27 cellular contexts compared by ENCODE assay signal in the genomic region with DNA sequence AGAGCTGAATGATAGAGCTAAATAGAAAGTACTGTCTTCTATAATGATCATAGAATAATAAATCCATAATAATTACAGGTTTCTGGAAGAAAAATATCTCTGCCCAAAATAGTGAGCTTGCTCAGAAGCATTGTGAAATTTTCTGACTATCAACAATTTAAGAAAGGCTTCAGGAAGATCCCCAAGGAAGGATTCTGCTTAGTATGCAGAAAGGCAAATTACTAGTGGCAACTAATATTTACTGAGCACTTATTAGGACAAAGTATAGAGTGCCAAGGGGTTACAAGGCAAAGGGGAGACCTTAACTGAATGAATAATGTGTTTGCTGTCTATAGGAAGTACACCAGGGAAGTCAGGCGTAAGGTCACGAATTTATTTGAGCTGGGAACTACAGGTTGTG.
"Had no signal": no experiment of that assay in that cellular context is flagged by ENCODE, and none has a peak within 500 bp of the region (broad histone marks: within the 10 kb centered on the region; RNA-seq: fewer than 3 reads in every experiment).

No MANE protein-coding gene starts in this region.

- ATAC-seq: stimulated activated effector memory CD8-positive, alpha-beta T cell treated with anti-CD3 and anti-CD28 coated beads, Interleukin-12 subunit alpha, Interleukin-12 subunit beta, amount 100 ng/mL, for 72 hours; stimulated activated memory B cell treated with anti-CD40 and anti-IgM and Interleukin-4, amounts not matched to agents 10 μg/mL and 1 μg/mL and 100 μg/mL, for 72 hours; stimulated activated naive B cell treated with anti-CD40 and anti-IgM and Interleukin-4, amounts not matched to agents 10 μg/mL and 1 μg/mL and 100 μg/mL, for 72 hours; stimulated activated naive CD8-positive, alpha-beta T cell treated with anti-CD3 and anti-CD28 coated beads, Interleukin-15, amount 100 ng/mL, for 72 hours; stimulated activated naive CD8-positive, alpha-beta T cell treated with anti-CD3 and anti-CD28 coated beads, Interleukin-15, Interleukin-2, amounts not matched to agents 100 U/mL and 50 U/mL, for 24 hours; upper lobe of right lung had no signal

- FAIRE-seq: urothelium cell line had no signal

- DNase-seq: stimulated activated CD4-positive, alpha-beta T cell treated with anti-CD3 and anti-CD28 coated beads, Interleukin-2, amount 100 ng/mL, for 48 hours; stimulated activated CD4-positive, alpha-beta T cell treated with anti-CD3 and anti-CD28 coated beads, Interleukin-4, amount 100 ng/mL, for 1 hour; stimulated activated CD4-positive, alpha-beta T cell treated with anti-CD3 and anti-CD28 coated beads, Interleukin-4, amount 100 ng/mL, for 24 hours; stimulated activated CD4-positive, alpha-beta T cell treated with anti-CD3 and anti-CD28 coated beads, Interleukin-4, amount 100 ng/mL, for 4 hours; stimulated activated CD8-positive, alpha-beta memory T cell treated with anti-CD3 and anti-CD28 coated beads, Interleukin-4, amount 100 ng/mL, for 48 hours; stimulated activated naive B cell treated with anti-CD40 and anti-IgM and Interleukin-4, amounts not matched to agents 10 μg/mL and 1 μg/mL and 100 μg/mL, for 72 hours; stimulated activated naive CD4-positive, alpha-beta T cell; stimulated activated naive CD4-positive, alpha-beta T cell treated with Interleukin-2 at 50 U/mL for 16 hours; stimulated activated naive CD8-positive, alpha-beta T cell treated with anti-CD3 and anti-CD28 coated beads, Interleukin-15, amount 100 ng/mL, for 72 hours; stimulated activated naive CD8-positive, alpha-beta T cell treated with anti-CD3 and anti-CD28 coated beads, Interleukin-15, Interleukin-2, amounts not matched to agents 100 U/mL and 50 U/mL, for 24 hours; stomach; substantia nigra; testis; thyroid gland; tibial artery; transverse colon; trophoblast cell; upper lobe of left lung; upper lobe of right lung; uterus had no signal

- H3K4me1 ChIP-seq: stomach, suprapubic skin, testis, thyroid gland, tibial artery, tibial nerve, transverse colon, upper lobe of left lung, upper lobe of right lung, uterus, vagina had no signal

- H3K27ac ChIP-seq: stomach, suprapubic skin, testis, thoracic aorta, thyroid gland, tibial artery, tibial nerve, transverse colon, upper lobe of left lung, upper lobe of right lung, uterus, vagina had no signal

- H3K36me3 ChIP-seq: stomach, suprapubic skin, thoracic aorta, thyroid gland, tibial artery, tibial nerve, transverse colon, upper lobe of left lung, upper lobe of right lung, uterus, vagina had no signal

- H3K4me3 ChIP-seq: stomach, suprapubic skin, testis, thoracic aorta, thyroid gland, tibial artery, tibial nerve, transverse colon, upper lobe of left lung, upper lobe of right lung, uterus, vagina had no signal

- H3K9me3 ChIP-seq: stomach, suprapubic skin, testis, thoracic aorta, thyroid gland, tibial artery, tibial nerve, transverse colon, upper lobe of left lung, upper lobe of right lung, uterus, vagina had no signal

- H3K27me3 ChIP-seq: stomach, suprapubic skin, testis, thyroid gland, tibial artery, tibial nerve, transverse colon, upper lobe of left lung, upper lobe of right lung, uterus, vagina had no signal
